ENCODE assay signal across 1 cellular context in genomic region chr7:1028775-1029636, GRCh38.
TF ChIP-seq lines count a peak whose summit lies in the region.

No MANE protein-coding gene starts in this region.

TF ChIP-seq in HepG2, 621 proteins besides CTCF, POLR2A, EP300 and RAD21 (continued from another document):
- no peak for TF ChIP-seq E2F2 (CRISPR knock-in tag; IDR thresholded peaks at IDR 0.05; ENCODE audit: borderline replicate concordance)
- peak; percentile 64 for TF ChIP-seq FOXA3 (CRISPR knock-in tag; IDR thresholded peaks at IDR 0.05)
- no peak for TF ChIP-seq FOXK1 (CRISPR knock-in tag; IDR thresholded peaks at IDR 0.05; ENCODE audit: borderline replicate concordance, low read depth)
- no peak for TF ChIP-seq ZNF510 (CRISPR knock-in tag; IDR thresholded peaks at IDR 0.05; ENCODE audit: low read depth)
- peak; percentile 23; the same call in 1 of the 2 replicates for TF ChIP-seq FOXP4 (CRISPR knock-in tag; IDR thresholded peaks at IDR 0.05)
- TF ChIP-seq ZNF883 (CRISPR knock-in tag; IDR thresholded peaks at IDR 0.05; ENCODE audit: not compliant biosample characterization), result no peak
